In genomic region chr17:50421308-50422031, GRCh38 we compare ENCODE assay signal across 1 cellular context.
TF ChIP-seq lines count a peak whose summit lies in the region.

No MANE protein-coding gene starts in this region.

TF ChIP-seq in HepG2, 621 proteins besides CTCF, POLR2A, EP300 and RAD21:
- TF ChIP-seq ZNF770 (CRISPR knock-in tag; IDR thresholded peaks at IDR 0.05) = peak; percentile 88
- 0 out of 2 replicates have a peak, but pooled peaks have one; percentile 9 for TF ChIP-seq MBD4 (IDR thresholded peaks at IDR 0.05; ENCODE audit: borderline replicate concordance, low read length)
- TF ChIP-seq ZNF629 (CRISPR knock-in tag; conservative IDR thresholded peaks at IDR 0.05) = no peak
- TF ChIP-seq ZMYM3 (CRISPR knock-in tag; IDR thresholded peaks at IDR 0.05) = peak; percentile 42; the same call in 1 of the 2 replicates
- no peak for TF ChIP-seq SMC3 (IDR thresholded peaks at IDR 0.05; ENCODE audit: low read length)
- TF ChIP-seq MXD1 (CRISPR knock-in tag; IDR thresholded peaks at IDR 0.05) = no peak
- peak; percentile 36; the same call in 1 of the 2 replicates for TF ChIP-seq RARA (CRISPR knock-in tag; IDR thresholded peaks at IDR 0.05)
- TF ChIP-seq, protein P1, sequence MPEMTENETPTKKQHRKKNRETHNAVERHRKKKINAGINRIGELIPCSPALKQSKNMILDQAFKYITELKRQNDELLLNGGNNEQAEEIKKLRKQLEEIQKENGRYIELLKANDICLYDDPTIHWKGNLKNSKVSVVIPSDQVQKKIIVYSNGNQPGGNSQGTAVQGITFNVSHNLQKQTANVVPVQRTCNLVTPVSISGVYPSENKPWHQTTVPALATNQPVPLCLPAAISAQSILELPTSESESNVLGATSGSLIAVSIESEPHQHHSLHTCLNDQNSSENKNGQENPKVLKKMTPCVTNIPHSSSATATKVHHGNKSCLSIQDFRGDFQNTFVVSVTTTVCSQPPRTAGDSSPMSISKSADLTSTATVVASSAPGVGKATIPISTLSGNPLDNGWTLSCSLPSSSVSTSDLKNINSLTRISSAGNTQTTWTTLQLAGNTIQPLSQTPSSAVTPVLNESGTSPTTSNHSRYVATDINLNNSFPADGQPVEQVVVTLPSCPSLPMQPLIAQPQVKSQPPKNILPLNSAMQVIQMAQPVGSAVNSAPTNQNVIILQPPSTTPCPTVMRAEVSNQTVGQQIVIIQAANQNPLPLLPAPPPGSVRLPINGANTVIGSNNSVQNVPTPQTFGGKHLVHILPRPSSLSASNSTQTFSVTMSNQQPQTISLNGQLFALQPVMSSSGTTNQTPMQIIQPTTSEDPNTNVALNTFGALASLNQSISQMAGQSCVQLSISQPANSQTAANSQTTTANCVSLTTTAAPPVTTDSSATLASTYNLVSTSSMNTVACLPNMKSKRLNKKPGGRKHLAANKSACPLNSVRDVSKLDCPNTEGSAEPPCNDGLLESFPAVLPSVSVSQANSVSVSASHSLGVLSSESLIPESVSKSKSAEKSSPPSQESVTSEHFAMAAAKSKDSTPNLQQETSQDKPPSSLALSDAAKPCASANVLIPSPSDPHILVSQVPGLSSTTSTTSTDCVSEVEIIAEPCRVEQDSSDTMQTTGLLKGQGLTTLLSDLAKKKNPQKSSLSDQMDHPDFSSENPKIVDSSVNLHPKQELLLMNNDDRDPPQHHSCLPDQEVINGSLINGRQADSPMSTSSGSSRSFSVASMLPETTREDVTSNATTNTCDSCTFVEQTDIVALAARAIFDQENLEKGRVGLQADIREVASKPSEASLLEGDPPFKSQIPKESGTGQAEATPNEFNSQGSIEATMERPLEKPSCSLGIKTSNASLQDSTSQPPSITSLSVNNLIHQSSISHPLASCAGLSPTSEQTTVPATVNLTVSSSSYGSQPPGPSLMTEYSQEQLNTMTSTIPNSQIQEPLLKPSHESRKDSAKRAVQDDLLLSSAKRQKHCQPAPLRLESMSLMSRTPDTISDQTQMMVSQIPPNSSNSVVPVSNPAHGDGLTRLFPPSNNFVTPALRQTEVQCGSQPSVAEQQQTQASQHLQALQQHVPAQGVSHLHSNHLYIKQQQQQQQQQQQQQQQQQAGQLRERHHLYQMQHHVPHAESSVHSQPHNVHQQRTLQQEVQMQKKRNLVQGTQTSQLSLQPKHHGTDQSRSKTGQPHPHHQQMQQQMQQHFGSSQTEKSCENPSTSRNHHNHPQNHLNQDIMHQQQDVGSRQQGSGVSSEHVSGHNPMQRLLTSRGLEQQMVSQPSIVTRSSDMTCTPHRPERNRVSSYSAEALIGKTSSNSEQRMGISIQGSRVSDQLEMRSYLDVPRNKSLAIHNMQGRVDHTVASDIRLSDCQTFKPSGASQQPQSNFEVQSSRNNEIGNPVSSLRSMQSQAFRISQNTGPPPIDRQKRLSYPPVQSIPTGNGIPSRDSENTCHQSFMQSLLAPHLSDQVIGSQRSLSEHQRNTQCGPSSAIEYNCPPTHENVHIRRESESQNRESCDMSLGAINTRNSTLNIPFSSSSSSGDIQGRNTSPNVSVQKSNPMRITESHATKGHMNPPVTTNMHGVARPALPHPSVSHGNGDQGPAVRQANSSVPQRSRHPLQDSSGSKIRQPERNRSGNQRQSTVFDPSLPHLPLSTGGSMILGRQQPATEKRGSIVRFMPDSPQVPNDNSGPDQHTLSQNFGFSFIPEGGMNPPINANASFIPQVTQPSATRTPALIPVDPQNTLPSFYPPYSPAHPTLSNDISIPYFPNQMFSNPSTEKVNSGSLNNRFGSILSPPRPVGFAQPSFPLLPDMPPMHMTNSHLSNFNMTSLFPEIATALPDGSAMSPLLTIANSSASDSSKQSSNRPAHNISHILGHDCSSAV (CRISPR knock-in tag; IDR thresholded peaks at IDR 0.05; ENCODE audit: borderline replicate concordance) = no peak
- no peak for TF ChIP-seq NR2F6 (IDR thresholded peaks at IDR 0.05)
- peak; percentile 53; the same call in 1 of the 2 replicates for TF ChIP-seq NR2F6 (CRISPR knock-in tag; IDR thresholded peaks at IDR 0.05)
- TF ChIP-seq ZNF280D (CRISPR knock-in tag; IDR thresholded peaks at IDR 0.05) = 0 out of 2 replicates have a peak, but pooled peaks have one; percentile 44
- peak; percentile 12; the same call in 1 of the 2 replicates for TF ChIP-seq HNF4A (CRISPR knock-in tag; IDR thresholded peaks at IDR 0.05)
- peak; percentile 91 for TF ChIP-seq ZNF460 (CRISPR knock-in tag; IDR thresholded peaks at IDR 0.05; ENCODE audit: borderline replicate concordance)
- TF ChIP-seq SOX13 (IDR thresholded peaks at IDR 0.05) = no peak
- TF ChIP-seq SOX13 (CRISPR knock-in tag; conservative IDR thresholded peaks at IDR 0.05 in 1 of 2, IDR thresholded peaks at IDR 0.05 in 1 of 2) = 0 out of 4 replicates have a peak, but pooled peaks of 1 of the 2 experiments have one; percentile 17
- TF ChIP-seq KLF16 (CRISPR knock-in tag; IDR thresholded peaks at IDR 0.05) = 0 out of 4 replicates have a peak, but pooled peaks of 1 of the 2 experiments have one; percentile 28
- 0 out of 2 replicates have a peak, but pooled peaks have one; percentile 17 for TF ChIP-seq SP4 (CRISPR knock-in tag; IDR thresholded peaks at IDR 0.05)
- TF ChIP-seq, protein P2, sequence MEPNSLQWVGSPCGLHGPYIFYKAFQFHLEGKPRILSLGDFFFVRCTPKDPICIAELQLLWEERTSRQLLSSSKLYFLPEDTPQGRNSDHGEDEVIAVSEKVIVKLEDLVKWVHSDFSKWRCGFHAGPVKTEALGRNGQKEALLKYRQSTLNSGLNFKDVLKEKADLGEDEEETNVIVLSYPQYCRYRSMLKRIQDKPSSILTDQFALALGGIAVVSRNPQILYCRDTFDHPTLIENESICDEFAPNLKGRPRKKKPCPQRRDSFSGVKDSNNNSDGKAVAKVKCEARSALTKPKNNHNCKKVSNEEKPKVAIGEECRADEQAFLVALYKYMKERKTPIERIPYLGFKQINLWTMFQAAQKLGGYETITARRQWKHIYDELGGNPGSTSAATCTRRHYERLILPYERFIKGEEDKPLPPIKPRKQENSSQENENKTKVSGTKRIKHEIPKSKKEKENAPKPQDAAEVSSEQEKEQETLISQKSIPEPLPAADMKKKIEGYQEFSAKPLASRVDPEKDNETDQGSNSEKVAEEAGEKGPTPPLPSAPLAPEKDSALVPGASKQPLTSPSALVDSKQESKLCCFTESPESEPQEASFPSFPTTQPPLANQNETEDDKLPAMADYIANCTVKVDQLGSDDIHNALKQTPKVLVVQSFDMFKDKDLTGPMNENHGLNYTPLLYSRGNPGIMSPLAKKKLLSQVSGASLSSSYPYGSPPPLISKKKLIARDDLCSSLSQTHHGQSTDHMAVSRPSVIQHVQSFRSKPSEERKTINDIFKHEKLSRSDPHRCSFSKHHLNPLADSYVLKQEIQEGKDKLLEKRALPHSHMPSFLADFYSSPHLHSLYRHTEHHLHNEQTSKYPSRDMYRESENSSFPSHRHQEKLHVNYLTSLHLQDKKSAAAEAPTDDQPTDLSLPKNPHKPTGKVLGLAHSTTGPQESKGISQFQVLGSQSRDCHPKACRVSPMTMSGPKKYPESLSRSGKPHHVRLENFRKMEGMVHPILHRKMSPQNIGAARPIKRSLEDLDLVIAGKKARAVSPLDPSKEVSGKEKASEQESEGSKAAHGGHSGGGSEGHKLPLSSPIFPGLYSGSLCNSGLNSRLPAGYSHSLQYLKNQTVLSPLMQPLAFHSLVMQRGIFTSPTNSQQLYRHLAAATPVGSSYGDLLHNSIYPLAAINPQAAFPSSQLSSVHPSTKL (CRISPR knock-in tag; IDR thresholded peaks at IDR 0.05) = 0 out of 2 replicates have a peak, but pooled peaks have one; percentile 31
